In the genomic region with DNA sequence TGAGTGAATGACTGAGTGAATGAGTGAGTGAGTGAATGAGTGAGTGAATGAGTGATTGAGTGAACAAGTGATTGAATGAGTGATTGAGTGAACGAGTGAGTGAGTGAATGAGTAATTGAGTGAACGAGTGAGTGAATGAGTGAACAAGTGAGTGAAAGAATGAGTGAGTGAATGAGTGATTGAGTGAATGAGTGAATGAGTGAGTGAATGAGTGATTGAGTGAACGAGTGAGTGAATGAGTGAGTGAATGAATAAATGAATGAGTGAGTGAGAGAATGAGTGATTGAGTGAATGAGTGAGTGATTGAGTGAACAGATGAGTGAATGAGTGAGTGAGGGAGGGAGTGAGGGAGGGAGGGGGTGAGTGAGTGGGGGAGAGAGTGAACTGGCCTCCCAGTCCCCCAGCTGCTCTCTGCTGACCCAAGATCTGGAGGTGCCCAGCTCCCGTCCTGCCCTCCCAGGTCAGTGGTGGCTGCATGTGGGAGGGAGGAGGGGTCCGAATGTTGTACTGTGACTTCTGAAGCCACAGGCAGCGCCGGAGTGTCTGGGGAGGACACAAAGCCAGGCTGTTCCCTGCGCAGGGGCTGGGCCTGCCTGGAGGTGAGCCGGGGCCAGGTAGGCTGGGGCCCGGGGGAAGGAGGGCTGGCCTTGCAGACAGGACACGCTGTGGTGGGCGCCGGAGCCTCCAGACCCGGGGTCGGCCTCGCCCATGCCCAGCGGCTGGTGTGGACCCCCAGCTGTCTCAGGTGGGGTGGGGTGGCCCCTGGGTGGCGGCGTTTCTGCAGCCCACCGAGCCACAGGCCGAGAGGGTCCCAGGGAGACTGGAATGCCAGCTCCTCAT, we compare ENCODE assay signal across 26 cellular contexts. TPM values are rescaled to one million over a fixed set of nuclear protein-coding genes. Genes with fewer than 3 reads are reported as not detected.
DNase-seq lines count a peak whose midpoint lies in the region; ATAC-seq, FAIRE-seq and TF ChIP-seq lines count a peak whose summit lies in the region.
"Had no signal": no experiment of that assay in that cellular context is flagged by ENCODE, and none has a peak within 500 bp of the region (broad histone marks: within the 10 kb centered on the region; RNA-seq: fewer than 3 reads in every experiment).

No MANE protein-coding gene starts in this region.

- CTCF ChIA-PET in HepG2 (lab: Yijun Ruan, JAX; ENCODE audit: low intra/inter-chr PET ratio, low total read pairs): no interaction called here

- no peaks in the 10 kb centered on the region for H4K20me1 ChIP-seq in HepG2 (ENCODE audit: insufficient read depth, low read length)
- no peaks in the 10 kb centered on the region for H4K20me1 ChIP-seq in OCI-LY3 (ENCODE audit: insufficient read depth, low read length)

- H3K27me3 ChIP-seq in HepG2 (ENCODE audit: control insufficient read depth in 1 of 2, insufficient read depth in 2 of 2, low read length in 2 of 2) (no peaks in the 10 kb centered on the region), right lobe of liver (no peaks in the 10 kb centered on the region), OCI-LY3 (ENCODE audit: low read depth, low read length) (0 out of 2 replicates have a peak, but pooled peaks cover 5% of the 10 kb centered on the region), foreskin keratinocyte (no peaks in the 10 kb centered on the region), upper lobe of right lung (no peaks in the 10 kb centered on the region)
- H3K27me3 ChIP-seq: gastroesophageal sphincter, thyroid gland had no signal

- in situ Hi-C loops in HepG2 (cut with HindIII; ENCODE audit: extremely low pct_ligation_motif_present, low pct_unique_long_range_greater_than_20kb): no loop called here
- in situ Hi-C loops in GM13976 (cut with MboI; ENCODE audit: low sequenced_read_pairs, unreplicated experiment): no loop called here

- peak; percentile 92 for DNase-seq in HepG2 (ENCODE audit: low spot score)
- no peak for DNase-seq in right lobe of liver
- DNase-seq in foreskin keratinocyte: no peak
- DNase-seq in upper lobe of right lung: no peak
- DNase-seq in GOT3 (lab: John Stamatoyannopoulos, UW): no peak
- no peak for DNase-seq in GM13976 (ENCODE audit: low spot score)
- DNase-seq in GM12891 (ENCODE audit: insufficient read length, low spot score): no peak
- DNase-seq: activated CD4-positive, alpha-beta memory T cell treated with anti-CD3 and anti-CD28 coated beads for 36 hours; activated naive CD4-positive, alpha-beta T cell treated with Interleukin-2 at 50 U/mL for 16 hours; activated T-cell treated with anti-CD3 and anti-CD28 coated beads, Interleukin-2, amount 50 U/mL, for 24 hours; aorta; CD8-positive, alpha-beta memory T cell; cerebellar nuclear complex; effector CD4-positive, alpha-beta T cell; kidney; mammary epithelial cell; MM.1S; NCI-H345; right cardiac atrium; stimulated activated CD4-positive, alpha-beta T cell treated with anti-CD3 and anti-CD28 coated beads, Interleukin-15, amount 100 ng/mL, for 24 hours; thyroid gland had no signal

- FAIRE-seq in HepG2 (lab: Jason Lieb, UNC): peak; percentile 76
- no peak for FAIRE-seq in GM12891 (lab: Jason Lieb, UNC)
- FAIRE-seq: kidney, RCC 7860 had no signal

- H3K36me3 ChIP-seq in HepG2 (replicated peaks in 1 of 2; ENCODE audit: control insufficient read depth in 1 of 2, insufficient read depth in 2 of 2, low read length in 2 of 2): no peaks in the 10 kb centered on the region
- no peaks in the 10 kb centered on the region for H3K36me3 ChIP-seq in right lobe of liver
- no peaks in the 10 kb centered on the region for H3K36me3 ChIP-seq in OCI-LY3 (replicated peaks; ENCODE audit: low read depth, low read length)
- no peaks in the 10 kb centered on the region for H3K36me3 ChIP-seq in upper lobe of right lung
- H3K36me3 ChIP-seq: gastroesophageal sphincter, thyroid gland had no signal

- H3K27ac ChIP-seq in HepG2 (ENCODE audit: extremely low read length, insufficient read depth, low read length) (peak overlapping the region; percentile 89), right lobe of liver (no peak overlapping the region), OCI-LY3 (ENCODE audit: low read length) (no peak overlapping the region), foreskin keratinocyte (no peak overlapping the region), upper lobe of right lung (no peak overlapping the region)
- H3K27ac ChIP-seq: gastroesophageal sphincter, HL-60, thyroid gland had no signal

- intact Hi-C loops in HepG2 (cut with micrococcal nuclease; ENCODE audit: unreplicated experiment) (no loop called here), right lobe of liver (cut with DNase I) (no loop called here), upper lobe of right lung (cut with DNase I) (no loop called here)

- H3K4me2 ChIP-seq in HepG2 (ENCODE audit: low read depth, low read length): peak overlapping the region; percentile 92
- peak overlapping the region; percentile 88; the same call in 1 of the 2 replicates for H3K4me2 ChIP-seq in OCI-LY3 (ENCODE audit: low read length)

- TF ChIP-seq EP300 in HepG2 (IDR thresholded peaks at IDR 0.05; ENCODE audit: low read depth in 2 of 2, low read length in 2 of 2) (peak; percentile 78 to 86; a peak in 3 of 4 replicates), HepG2 (CRISPR knock-in tag; IDR thresholded peaks at IDR 0.05; ENCODE audit: borderline replicate concordance) (peak; percentile 81)

- 19% methylated on average over 7 of the region's 21 CpGs for WGBS in HepG2 (ENCODE audit: low lambda C conversion rate)
- WGBS in right lobe of liver (ENCODE audit: insufficient coverage, low coverage, low lambda C conversion rate, missing lambda C conversion rate): 72% methylated on average over 4 of the region's 21 CpGs

- no peak overlapping the region for H2AFZ ChIP-seq in HepG2 (ENCODE audit: low read length)
- H2AFZ ChIP-seq in OCI-LY3 (ENCODE audit: low read depth, low read length): no peak overlapping the region

- TF ChIP-seq CTCF in HepG2 (CRISPR knock-in tag; IDR thresholded peaks at IDR 0.05) (peak; percentile 11; the same call in 1 of the 2 replicates), right lobe of liver (IDR thresholded peaks at IDR 0.05) (no peak), OCI-LY3 (IDR thresholded peaks at IDR 0.05; ENCODE audit: low read depth, low read length) (no peak), foreskin keratinocyte (conservative IDR thresholded peaks at IDR 0.05) (no peak), upper lobe of right lung (IDR thresholded peaks at IDR 0.05) (no peak), GM13976 (IDR thresholded peaks at IDR 0.05; ENCODE audit: borderline replicate concordance, control extremely low read depth, extremely low read depth, insufficient read depth, missing control alignments) (no peak)

- peaks cover 3% of the 10 kb centered on the region for H3K79me2 ChIP-seq in HepG2 (ENCODE audit: insufficient read depth, low read length)
- no peaks in the 10 kb centered on the region for H3K79me2 ChIP-seq in OCI-LY3 (ENCODE audit: low read length)

- peak overlapping the region; percentile 91 for H3K9ac ChIP-seq in HepG2 (ENCODE audit: insufficient read depth, low read depth, low read length)
- H3K9ac ChIP-seq in OCI-LY3 (ENCODE audit: low read length): no peak overlapping the region

- BruUV-seq in HepG2 (replicated peaks; lab: Mats Ljungman, UMichigan): no TSS peak

- H3K4me3 ChIP-seq in HepG2 (replicated peaks in 1 of 3; ENCODE audit: insufficient read depth in 1 of 3, low read depth in 2 of 3, low read length in 3 of 3) (peak overlapping the region; percentile 60 to 82 (median 76)), right lobe of liver (no peak overlapping the region), OCI-LY3 (ENCODE audit: low read length) (no peak overlapping the region), upper lobe of right lung (no peak overlapping the region)
- H3K4me3 ChIP-seq: gastroesophageal sphincter, thyroid gland had no signal

- H3K4me1 ChIP-seq in HepG2 (ENCODE audit: insufficient read depth, low read length) (peaks cover 98% of the 10 kb centered on the region), right lobe of liver (peaks cover 0 to 18% (median 0%) of the 10 kb centered on the region in 4 donors), OCI-LY3 (ENCODE audit: low read length) (peaks cover 23% of the 10 kb centered on the region), foreskin keratinocyte (no peaks in the 10 kb centered on the region), upper lobe of right lung (peaks cover 7% of the 10 kb centered on the region)

- ATAC-seq in HepG2: peak; percentile 78
- no peak for ATAC-seq in right lobe of liver
- peak; percentile 12 for ATAC-seq in foreskin keratinocyte
- ATAC-seq in upper lobe of right lung: peak; percentile 4
- ATAC-seq: esophagus mucosa, gastroesophageal sphincter, right cardiac atrium had no signal

- TF ChIP-seq POLR2A in HepG2 (IDR thresholded peaks at IDR 0.05; ENCODE audit: insufficient read depth in 1 of 2, low read depth in 2 of 2, low read length in 2 of 2) (peak in 1 of 2 experiments; percentile 72; a peak in 2 of 4 replicates), right lobe of liver (IDR thresholded peaks at IDR 0.05) (no peak), GM12891 (IDR thresholded peaks at IDR 0.05; ENCODE audit: low read depth, low read length) (no peak)

- TF ChIP-seq RAD21 in HepG2 (CRISPR knock-in tag; IDR thresholded peaks at IDR 0.05): peak; percentile 36; the same call in 1 of the 2 replicates

- no peaks in the 10 kb centered on the region for H3K9me3 ChIP-seq in HepG2 (ENCODE audit: low read length)
- no peaks in the 10 kb centered on the region for H3K9me3 ChIP-seq in right lobe of liver
- no peaks in the 10 kb centered on the region for H3K9me3 ChIP-seq in OCI-LY3 (ENCODE audit: insufficient read depth, low read length)
- H3K9me3 ChIP-seq in upper lobe of right lung: no peaks in the 10 kb centered on the region
- H3K9me3 ChIP-seq: gastroesophageal sphincter, thyroid gland had no signal

- POLR2A ChIA-PET in HepG2 (lab: Yijun Ruan, JAX): interaction anchor here (1.0 to 18.6 kb wide), 5 partner anchors 9 to 87 kb away, joined by 3 to 722 read pairs (median 8); a partner anchor contains a TSS

RNA-seq across cellular contexts. Expression of a gene that starts 17.8 kb away (rescaled TPM):
- 18.2 and 31.2 TPM in 2 replicates for total RNA-seq in HepG2 (2016; rRNA removed; fragmentation: Illumina TruSeq; extraction: Trizol)
- total RNA-seq in HepG2 (2016; cell fraction: cytosol; rRNA removed; fragmentation: Illumina TruSeq; extraction: Trizol; ENCODE audit: low read depth): 12.4 and 12.6 TPM in 2 replicates
- total RNA-seq in HepG2 (2016; cell fraction: insoluble cytoplasmic fraction; rRNA removed; fragmentation: Illumina TruSeq; extraction: Trizol): 17.3 and 32.7 TPM in 2 replicates
- total RNA-seq in HepG2 (2016; cell fraction: membrane; rRNA removed; fragmentation: Illumina TruSeq; extraction: Trizol): 27.1 and 31.2 TPM in 2 replicates
- total RNA-seq in HepG2 (2016; cell fraction: nucleus; rRNA removed; fragmentation: Illumina TruSeq; extraction: Trizol): 24.6 and 30.5 TPM in 2 replicates
- polyA plus RNA-seq in HepG2 (2011; rRNA removed): 21.6 and 24.1 TPM in 2 replicates
- 21.4 and 47.8 TPM in 2 replicates for polyA plus RNA-seq in HepG2 (2011; cell fraction: cytosol; rRNA removed)
- polyA plus RNA-seq in HepG2 (2011; cell fraction: nucleus; rRNA removed): 121 and 136 TPM in 2 replicates
- 22.6 and 36.4 TPM in 2 replicates for polyA plus RNA-seq in HepG2 (2012)
- 7.3 and 9.3 TPM in 2 replicates for polyA plus RNA-seq in HepG2 (2016; cell fraction: cytosol; fragmentation: Illumina TruSeq; extraction: Trizol; ENCODE audit: low read depth)
- 21.4 and 25.4 TPM in 2 replicates for polyA plus RNA-seq in HepG2 (2016; cell fraction: insoluble cytoplasmic fraction; fragmentation: Illumina TruSeq; extraction: Trizol; ENCODE audit: low read depth)
- polyA plus RNA-seq in HepG2 (2016; cell fraction: membrane; fragmentation: Illumina TruSeq; extraction: Trizol; ENCODE audit: low read depth): 17.2 and 17.8 TPM in 2 replicates
- 62.7 and 63.0 TPM in 2 replicates for polyA plus RNA-seq in HepG2 (2016; cell fraction: nucleus; fragmentation: Illumina TruSeq; extraction: Trizol; ENCODE audit: insufficient read depth, low read depth)
- polyA minus RNA-seq in HepG2 (2011; rRNA and poly(A)+ RNA removed; ENCODE audit: low replicate concordance): 8.8 and 50.3 TPM in 2 replicates
- 23.0 and 37.5 TPM in 2 replicates for polyA minus RNA-seq in HepG2 (2011; cell fraction: cytosol; rRNA and poly(A)+ RNA removed)
- polyA minus RNA-seq in HepG2 (2011; cell fraction: nucleus; rRNA and poly(A)+ RNA removed): 17.0 and 22.8 TPM in 2 replicates
- 10 to 100 TPM; 26.7 to 64.4 (median 32.8) TPM for total RNA-seq in right lobe of liver
- total RNA-seq in foreskin keratinocyte: 11.9 and 15.8 TPM in 2 replicates
- 13.6 and 16.6 TPM in 2 replicates for polyA plus RNA-seq in foreskin keratinocyte
- total RNA-seq in upper lobe of right lung: 119 TPM
- polyA plus RNA-seq in GM12891 (2012; ENCODE audit: low read depth, missing spikeins): 34.2 TPM

RNA-seq across cellular contexts. Expression of a gene that starts 24.4 kb away (rescaled TPM):
- total RNA-seq in HepG2 (2016; rRNA removed; fragmentation: Illumina TruSeq; extraction: Trizol) (19.6 and 44.7 TPM in 2 replicates), right lobe of liver (10 to 100 TPM; 26.0 to 56.4 (median 47.8) TPM), foreskin keratinocyte (35.9 and 43.2 TPM in 2 replicates), upper lobe of right lung (44.2 TPM)
- 22.4 and 24.2 TPM in 2 replicates for total RNA-seq in HepG2 (2016; cell fraction: cytosol; rRNA removed; fragmentation: Illumina TruSeq; extraction: Trizol; ENCODE audit: low read depth)
- 18.8 and 46.8 TPM in 2 replicates for total RNA-seq in HepG2 (2016; cell fraction: insoluble cytoplasmic fraction; rRNA removed; fragmentation: Illumina TruSeq; extraction: Trizol)
- total RNA-seq in HepG2 (2016; cell fraction: membrane; rRNA removed; fragmentation: Illumina TruSeq; extraction: Trizol): 27.6 and 29.9 TPM in 2 replicates
- total RNA-seq in HepG2 (2016; cell fraction: nucleus; rRNA removed; fragmentation: Illumina TruSeq; extraction: Trizol): 35.5 and 40.6 TPM in 2 replicates
- polyA plus RNA-seq in HepG2 (2011; rRNA removed) (17.2 and 20.2 TPM in 2 replicates), foreskin keratinocyte (46.6 and 61.7 TPM in 2 replicates)
- 16.7 and 25.6 TPM in 2 replicates for polyA plus RNA-seq in HepG2 (2011; cell fraction: cytosol; rRNA removed)
- 44.2 and 48.8 TPM in 2 replicates for polyA plus RNA-seq in HepG2 (2011; cell fraction: nucleus; rRNA removed)
- polyA plus RNA-seq in HepG2 (2012): 9.4 and 10.2 TPM in 2 replicates
- 25.8 and 29.9 TPM in 2 replicates for polyA plus RNA-seq in HepG2 (2016; cell fraction: cytosol; fragmentation: Illumina TruSeq; extraction: Trizol; ENCODE audit: low read depth)
- polyA plus RNA-seq in HepG2 (2016; cell fraction: insoluble cytoplasmic fraction; fragmentation: Illumina TruSeq; extraction: Trizol; ENCODE audit: low read depth): 22.7 and 25.1 TPM in 2 replicates
- polyA plus RNA-seq in HepG2 (2016; cell fraction: membrane; fragmentation: Illumina TruSeq; extraction: Trizol; ENCODE audit: low read depth): 26.9 and 27.0 TPM in 2 replicates
- polyA plus RNA-seq in HepG2 (2016; cell fraction: nucleus; fragmentation: Illumina TruSeq; extraction: Trizol; ENCODE audit: insufficient read depth, low read depth): 89.1 and 100 TPM in 2 replicates
- 6.9 and 14.7 TPM in 2 replicates for polyA minus RNA-seq in HepG2 (2011; rRNA and poly(A)+ RNA removed; ENCODE audit: low replicate concordance)
- 4.4 and 5.2 TPM in 2 replicates for polyA minus RNA-seq in HepG2 (2011; cell fraction: cytosol; rRNA and poly(A)+ RNA removed)
- 4.5 and 4.7 TPM in 2 replicates for polyA minus RNA-seq in HepG2 (2011; cell fraction: nucleus; rRNA and poly(A)+ RNA removed)
- 35.8 TPM for polyA plus RNA-seq in GM12891 (2012; ENCODE audit: low read depth, missing spikeins)

RNA-seq across cellular contexts. Expression of a gene that starts 24.5 kb away (rescaled TPM):
- total RNA-seq in HepG2 (2016; rRNA removed; fragmentation: Illumina TruSeq; extraction: Trizol) (6.6 and 15.8 TPM in 2 replicates), right lobe of liver (10 to 100 TPM; 15.1 to 19.0 (median 16.6) TPM), foreskin keratinocyte (12.7 and 15.4 TPM in 2 replicates), upper lobe of right lung (28.1 TPM)
- 1.5 and 3.0 TPM in 2 replicates for total RNA-seq in HepG2 (2016; cell fraction: cytosol; rRNA removed; fragmentation: Illumina TruSeq; extraction: Trizol; ENCODE audit: low read depth)
- 6.8 and 15.6 TPM in 2 replicates for total RNA-seq in HepG2 (2016; cell fraction: insoluble cytoplasmic fraction; rRNA removed; fragmentation: Illumina TruSeq; extraction: Trizol)
- total RNA-seq in HepG2 (2016; cell fraction: membrane; rRNA removed; fragmentation: Illumina TruSeq; extraction: Trizol): 6.4 and 10.5 TPM in 2 replicates
- 10.6 and 14.2 TPM in 2 replicates for total RNA-seq in HepG2 (2016; cell fraction: nucleus; rRNA removed; fragmentation: Illumina TruSeq; extraction: Trizol)
- polyA plus RNA-seq in HepG2 (2011; rRNA removed) (7.8 and 9.5 TPM in 2 replicates), foreskin keratinocyte (16.2 and 17.5 TPM in 2 replicates)
- polyA plus RNA-seq in HepG2 (2011; cell fraction: cytosol; rRNA removed): 5.9 and 6.1 TPM in 2 replicates
- 25.1 and 26.7 TPM in 2 replicates for polyA plus RNA-seq in HepG2 (2011; cell fraction: nucleus; rRNA removed)
- 9.4 and 10.0 TPM in 2 replicates for polyA plus RNA-seq in HepG2 (2012)
- polyA plus RNA-seq in HepG2 (2016; cell fraction: cytosol; fragmentation: Illumina TruSeq; extraction: Trizol; ENCODE audit: low read depth): 2.9 and 3.3 TPM in 2 replicates
- polyA plus RNA-seq in HepG2 (2016; cell fraction: insoluble cytoplasmic fraction; fragmentation: Illumina TruSeq; extraction: Trizol; ENCODE audit: low read depth): 6.1 and 6.8 TPM in 2 replicates
- polyA plus RNA-seq in HepG2 (2016; cell fraction: membrane; fragmentation: Illumina TruSeq; extraction: Trizol; ENCODE audit: low read depth): 5.6 and 6.9 TPM in 2 replicates
- polyA plus RNA-seq in HepG2 (2016; cell fraction: nucleus; fragmentation: Illumina TruSeq; extraction: Trizol; ENCODE audit: insufficient read depth, low read depth): 26.3 and 30.4 TPM in 2 replicates
- 5.8 and 12.8 TPM in 2 replicates for polyA minus RNA-seq in HepG2 (2011; rRNA and poly(A)+ RNA removed; ENCODE audit: low replicate concordance)
- polyA minus RNA-seq in HepG2 (2011; cell fraction: cytosol; rRNA and poly(A)+ RNA removed): 5.7 and 7.1 TPM in 2 replicates
- polyA minus RNA-seq in HepG2 (2011; cell fraction: nucleus; rRNA and poly(A)+ RNA removed): 3.4 and 4.5 TPM in 2 replicates
- 13.5 TPM for polyA plus RNA-seq in GM12891 (2012; ENCODE audit: low read depth, missing spikeins)

Comparison
In these comparisons a context has a peak if more than half of its experiments do, and no peak if none do; other contexts are left out.
1. ATAC-seq: peak in HepG2 (single experiment), foreskin keratinocyte (single experiment) and upper lobe of right lung (single experiment); none in right lobe of liver (0 of 4).
2. H3K4me3 ChIP-seq: peak in HepG2 (3 of 3); none in right lobe of liver (0 of 3), OCI-LY3 (single experiment) and upper lobe of right lung (single experiment).